Comparison of ENCODE assay signal across 8 cellular contexts in the genomic region with DNA sequence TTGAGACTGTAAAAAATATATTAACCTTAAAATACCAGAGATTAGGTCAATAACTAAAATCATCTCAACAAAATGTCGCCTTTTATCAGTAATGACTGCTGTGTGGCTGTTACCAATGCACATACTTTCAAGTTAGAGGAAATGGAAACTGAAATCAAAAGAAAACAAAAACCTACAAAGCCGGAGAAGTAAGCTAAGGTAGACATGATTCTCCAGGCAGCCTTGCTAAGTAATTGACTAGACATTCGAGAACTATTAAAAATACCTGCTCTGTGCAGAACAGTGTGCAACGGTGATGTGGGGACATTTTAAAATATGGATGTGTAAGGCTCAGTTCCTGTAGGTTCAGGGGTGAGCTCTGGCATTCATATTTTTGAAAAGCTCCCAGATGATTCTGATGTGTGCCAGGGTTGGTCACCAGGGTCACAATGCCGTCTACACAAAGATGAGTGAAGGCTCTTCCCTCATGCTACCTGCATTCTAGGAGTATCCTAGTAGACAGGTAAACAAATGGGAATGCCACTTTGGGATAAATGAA. TPM values are rescaled to one million over a fixed set of nuclear protein-coding genes. Genes with fewer than 3 reads are reported as not detected.
DNase-seq lines count a peak whose midpoint lies in the region; ATAC-seq and TF ChIP-seq lines count a peak whose summit lies in the region.

No MANE protein-coding gene starts in this region.

- H3K27ac Mint-ChIP-seq in memory B cell = peak overlapping the region; percentile 98

- H3K9me3 Mint-ChIP-seq in memory B cell = no peaks in the 10 kb centered on the region

- H3K27me3 ChIP-seq in AG04450 (ENCODE audit: control insufficient read depth, insufficient read depth, low read length) = no peaks in the 10 kb centered on the region

- no peak overlapping the region for H3K27ac ChIP-seq in AG04450 (ENCODE audit: low read depth, low read length)

- peak overlapping the region; percentile 91 for H3K4me3 Mint-ChIP-seq in memory B cell

- TF ChIP-seq CTCF in AG04450 (IDR thresholded peaks at IDR 0.05; ENCODE audit: low read depth, low read length) (no peak), astrocyte of the cerebellum (IDR thresholded peaks at IDR 0.05; ENCODE audit: low read depth, low read length, missing control alignments) (no peak)

- no peaks in the 10 kb centered on the region for H3K36me3 Mint-ChIP-seq in memory B cell

- no peaks in the 10 kb centered on the region for H3K27me3 Mint-ChIP-seq in memory B cell

- DNase-seq in AG04450 (ENCODE audit: low read depth, low spot score) (no peak), astrocyte of the cerebellum (ENCODE audit: low read depth) (no peak), memory B cell (ENCODE audit: low spot score in 2 of 2) (peak in 1 of 2 donors; percentile 40), DMS153 treated with DMSO at 0.1 percent for 48 hours (lab: John Stamatoyannopoulos, UW; ENCODE audit: unreplicated experiment) (no peak), NCI-H187 treated with DMSO at 0.1 percent for 48 hours (lab: John Stamatoyannopoulos, UW) (no peak), NCI-H69 (lab: John Stamatoyannopoulos, UW) (no peak)

- CTCF ChIA-PET in AG04450 (lab: Charles Lee) = interaction anchor here (1.1 to 2.5 kb wide), 3 partner anchors 22 to 29 kb away, joined by 3 to 17 read pairs (median 3); no protein-coding TSS in a partner anchor

- in situ Hi-C loops in astrocyte of the cerebellum (cut with HindIII; ENCODE audit: low sequenced_read_pairs) = no loop called here

- no peaks in the 10 kb centered on the region for H3K9me3 ChIP-seq in AG04450 (ENCODE audit: control insufficient read depth, insufficient read depth, low read length)

- ATAC-seq in GM19438 (IDR thresholded peaks at IDR 0.05; ENCODE audit: low read depth, unreplicated experiment) (peak; percentile 53), HG03571 (IDR thresholded peaks at IDR 0.05; ENCODE audit: unreplicated experiment) (peak; percentile 43), memory B cell (ENCODE audit: low read depth) (peak; percentile 63)

- H3K4me1 Mint-ChIP-seq in memory B cell = peaks cover 16% of the 10 kb centered on the region

- peak overlapping the region; percentile 59; the same call in 1 of the 2 replicates for H3K4me3 ChIP-seq in AG04450 (ENCODE audit: low read depth, low read length)
- peak overlapping the region; percentile 49 for H3K4me3 ChIP-seq in astrocyte of the cerebellum (ENCODE audit: low read depth, low read length)

- POLR2A ChIA-PET in AG04450 (lab: Yijun Ruan, JAX) = no interaction called here

RNA-seq across cellular contexts. Expression of a gene that starts 0.6 kb away (rescaled TPM):
- polyA plus RNA-seq in AG04450 (2011; rRNA removed) = 4.0 and 6.0 TPM in 2 replicates
- 1.7 and 2.2 TPM in 2 replicates for polyA minus RNA-seq in AG04450 (2011; rRNA and poly(A)+ RNA removed)

RNA-seq across cellular contexts. Expression of a gene that starts 30.7 kb away (rescaled TPM):
- polyA plus RNA-seq in AG04450 (2011; rRNA removed) = 45.3 and 48.6 TPM in 2 replicates
- 18.4 and 24.2 TPM in 2 replicates for polyA minus RNA-seq in AG04450 (2011; rRNA and poly(A)+ RNA removed)
